Comparison of ENCODE assay signal across 8 cellular contexts in the genomic region with DNA sequence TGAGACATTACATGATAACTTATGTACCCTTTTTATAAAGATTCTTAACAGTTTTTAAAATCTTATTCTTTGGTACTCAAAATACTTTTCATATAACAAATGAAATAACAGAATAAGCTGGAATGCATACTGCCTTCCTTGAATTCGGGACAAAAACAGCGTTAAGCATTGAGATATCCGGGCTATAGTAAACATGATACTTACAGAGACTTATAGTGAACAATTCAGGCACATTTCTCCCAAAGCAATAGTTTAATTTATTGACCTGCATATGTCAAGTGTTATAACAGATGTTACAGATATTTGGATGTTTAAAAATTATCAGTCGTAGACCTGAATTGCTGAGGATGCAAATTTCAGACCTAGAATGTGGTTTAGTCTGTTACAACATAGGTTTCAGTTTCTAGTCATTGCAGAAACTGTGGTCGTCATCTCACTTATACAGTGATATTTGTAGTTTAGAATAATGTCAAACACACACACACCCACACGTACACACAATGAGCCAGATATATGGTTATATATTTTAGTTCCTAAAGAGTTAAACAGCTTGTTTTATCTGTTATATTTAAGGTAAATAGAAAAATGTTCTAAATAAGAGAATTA.
DNase-seq lines count a peak whose midpoint lies in the region; ATAC-seq and TF ChIP-seq lines count a peak whose summit lies in the region.

No MANE protein-coding gene starts in this region.

- no peaks in the 10 kb centered on the region for H3K79me2 ChIP-seq in smooth muscle cell (ENCODE audit: low read depth)

- no peaks in the 10 kb centered on the region for H4K20me1 ChIP-seq in smooth muscle cell (ENCODE audit: low read depth)

- H3K4me1 ChIP-seq in smooth muscle cell (ENCODE audit: low read depth): peaks cover 49% of the 10 kb centered on the region

- ATAC-seq in HG03139 (IDR thresholded peaks at IDR 0.05; ENCODE audit: unreplicated experiment): peak; percentile 98
- peak; percentile 82 for ATAC-seq in activated CD8-positive, alpha-beta T cell treated with anti-CD3 and anti-CD28 coated beads, Interleukin-2, amount 10 ng/mL, durations not matched to agents 7 days and 5 days
- ATAC-seq in stimulated activated naive CD8-positive, alpha-beta T cell treated with anti-CD3 and anti-CD28 coated beads, Interleukin-15, Interleukin-2, amounts not matched to agents 100 U/mL and 50 U/mL, for 24 hours: peak; percentile 82
- ATAC-seq in omental fat pad (ENCODE audit: low FRiP score): no peak

- peak; percentile 24 for DNase-seq in stimulated activated CD4-positive, alpha-beta T cell treated with anti-CD3 and anti-CD28 coated beads, Interleukin-4, amount 100 ng/mL, for 24 hours
- no peak for DNase-seq in stimulated activated CD4-positive, alpha-beta T cell treated with anti-CD3 and anti-CD28 coated beads, Interleukin-1b, Interleukin-23, amount 100 ng/mL, for 48 hours
- DNase-seq in activated CD8-positive, alpha-beta T cell treated with anti-CD3 and anti-CD28 coated beads, Interleukin-2, amount 10 ng/mL, durations not matched to agents 7 days and 5 days: peak; percentile 28
- DNase-seq in stimulated activated naive CD8-positive, alpha-beta T cell treated with anti-CD3 and anti-CD28 coated beads, Interleukin-15, Interleukin-2, amounts not matched to agents 100 U/mL and 50 U/mL, for 24 hours: no peak
- DNase-seq in NCI-H2029 (lab: John Stamatoyannopoulos, UW): no peak
- DNase-seq in omental fat pad (ENCODE audit: low spot score): no peak
- no peak for DNase-seq in smooth muscle cell (lab: John Stamatoyannopoulos, UW; ENCODE audit: unreplicated experiment)

- TF ChIP-seq CTCF in omental fat pad (IDR thresholded peaks at IDR 0.05): no peak
- TF ChIP-seq CTCF in smooth muscle cell (IDR thresholded peaks at IDR 0.05; ENCODE audit: borderline replicate concordance, insufficient read depth, poor library complexity, severe bottlenecking): no peak

- no peak overlapping the region for H3K4me3 ChIP-seq in smooth muscle cell

- H3K27me3 Mint-ChIP-seq in activated CD8-positive, alpha-beta T cell treated with anti-CD3 and anti-CD28 coated beads, Interleukin-2, amount 10 ng/mL, durations not matched to agents 7 days and 5 days (ENCODE audit: low read depth): no peaks in the 10 kb centered on the region

- no peaks in the 10 kb centered on the region for H3F3A ChIP-seq in smooth muscle cell (ENCODE audit: low read depth)

- H3K27ac ChIP-seq in smooth muscle cell (ENCODE audit: low read depth): no peak overlapping the region

- peaks cover 30% of the 10 kb centered on the region for H3K4me1 Mint-ChIP-seq in activated CD8-positive, alpha-beta T cell treated with anti-CD3 and anti-CD28 coated beads, Interleukin-2, amount 10 ng/mL, durations not matched to agents 7 days and 5 days (ENCODE audit: low read depth)

- CTCF ChIA-PET in activated CD8-positive, alpha-beta T cell treated with anti-CD3 and anti-CD28 coated beads, Interleukin-2, amount 10 ng/mL, durations not matched to agents 7 days and 5 days (lab: Charles Lee): interaction anchor here (1.0 to 1.3 kb wide), 3 partner anchors 23 to 1031 kb away, joined by 3 read pairs; no protein-coding TSS in a partner anchor

- peak overlapping the region; percentile 53 for H3K4me3 Mint-ChIP-seq in activated CD8-positive, alpha-beta T cell treated with anti-CD3 and anti-CD28 coated beads, Interleukin-2, amount 10 ng/mL, durations not matched to agents 7 days and 5 days

- no peak overlapping the region for H3K9ac ChIP-seq in smooth muscle cell (ENCODE audit: low read depth)

- 78% methylated on average over 6 of the region's 6 CpGs for WGBS in smooth muscle cell (ENCODE audit: low lambda C conversion rate)

- no peaks in the 10 kb centered on the region for H3K27me3 ChIP-seq in smooth muscle cell (ENCODE audit: low read depth)

- peaks cover 26% of the 10 kb centered on the region for H3K36me3 Mint-ChIP-seq in activated CD8-positive, alpha-beta T cell treated with anti-CD3 and anti-CD28 coated beads, Interleukin-2, amount 10 ng/mL, durations not matched to agents 7 days and 5 days (ENCODE audit: low read depth)

- no peaks in the 10 kb centered on the region for H3K9me3 ChIP-seq in smooth muscle cell (replicated peaks; ENCODE audit: low read depth)

- H3K36me3 ChIP-seq in smooth muscle cell (ENCODE audit: low read depth): no peaks in the 10 kb centered on the region

- POLR2A ChIA-PET in activated CD8-positive, alpha-beta T cell treated with anti-CD3 and anti-CD28 coated beads, Interleukin-2, amount 10 ng/mL, durations not matched to agents 7 days and 5 days (lab: Charles Lee): interaction anchor here (1.0 kb wide), 1 partner anchor 85 kb away, joined by 3 read pairs; a partner anchor contains a TSS

- no peak overlapping the region for H2AFZ ChIP-seq in smooth muscle cell (ENCODE audit: low read depth)

- H3K9me3 Mint-ChIP-seq in activated CD8-positive, alpha-beta T cell treated with anti-CD3 and anti-CD28 coated beads, Interleukin-2, amount 10 ng/mL, durations not matched to agents 7 days and 5 days (ENCODE audit: insufficient read depth): peaks cover 4% of the 10 kb centered on the region

- no peak overlapping the region for H3K27ac Mint-ChIP-seq in activated CD8-positive, alpha-beta T cell treated with anti-CD3 and anti-CD28 coated beads, Interleukin-2, amount 10 ng/mL, durations not matched to agents 7 days and 5 days

- H3K4me2 ChIP-seq in smooth muscle cell: no peak overlapping the region

Comparison
In these comparisons a context has a peak if more than half of its experiments do, and no peak if none do; other contexts are left out.
1. DNase-seq: peak in stimulated activated CD4-positive, alpha-beta T cell treated with anti-CD3 and anti-CD28 coated beads, Interleukin-4, amount 100 ng/mL, for 24 hours (single experiment) and activated CD8-positive, alpha-beta T cell treated with anti-CD3 and anti-CD28 coated beads, Interleukin-2, amount 10 ng/mL, durations not matched to agents 7 days and 5 days (single experiment); none in stimulated activated CD4-positive, alpha-beta T cell treated with anti-CD3 and anti-CD28 coated beads, Interleukin-1b, Interleukin-23, amount 100 ng/mL, for 48 hours (single experiment), stimulated activated naive CD8-positive, alpha-beta T cell treated with anti-CD3 and anti-CD28 coated beads, Interleukin-15, Interleukin-2, amounts not matched to agents 100 U/mL and 50 U/mL, for 24 hours (single experiment), NCI-H2029 (single experiment), omental fat pad (single experiment) and smooth muscle cell (single experiment).